1 cellular context compared by ENCODE assay signal in the genomic region with DNA sequence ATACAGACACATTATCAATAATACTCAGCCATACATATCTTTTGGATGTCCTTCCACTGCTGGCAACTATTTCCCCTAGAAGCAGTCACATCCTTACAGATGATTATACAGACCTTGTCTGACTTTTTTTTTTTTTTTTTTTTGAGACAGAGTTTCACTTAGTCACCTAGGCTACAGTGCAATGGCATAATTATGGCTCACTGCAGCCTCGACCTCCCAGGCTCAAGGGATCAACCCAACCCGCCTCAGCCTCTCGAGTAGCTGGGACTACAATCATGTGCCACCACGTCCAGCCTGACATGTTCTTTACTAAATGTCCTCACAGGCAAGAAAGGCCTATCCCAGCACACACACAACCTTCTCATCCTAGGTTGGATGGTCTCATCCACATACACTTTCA.
TF ChIP-seq lines count a peak whose summit lies in the region.

No MANE protein-coding gene starts in this region.

TF ChIP-seq in K562, 482 proteins besides CTCF, POLR2A, EP300 and RAD21 (continued from another document):
- TF ChIP-seq, protein P1, sequence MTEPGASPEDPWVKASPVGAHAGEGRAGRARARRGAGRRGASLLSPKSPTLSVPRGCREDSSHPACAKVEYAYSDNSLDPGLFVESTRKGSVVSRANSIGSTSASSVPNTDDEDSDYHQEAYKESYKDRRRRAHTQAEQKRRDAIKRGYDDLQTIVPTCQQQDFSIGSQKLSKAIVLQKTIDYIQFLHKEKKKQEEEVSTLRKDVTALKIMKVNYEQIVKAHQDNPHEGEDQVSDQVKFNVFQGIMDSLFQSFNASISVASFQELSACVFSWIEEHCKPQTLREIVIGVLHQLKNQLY (CRISPR knock-in tag; conservative IDR thresholded peaks at IDR 0.05), result no peak
- TF ChIP-seq HMGN3 (IDR thresholded peaks at IDR 0.05; ENCODE audit: borderline replicate concordance, extremely low read depth, insufficient read length, low read depth, low read length), result no peak
- peak; percentile 82 for TF ChIP-seq ZNF384 (IDR thresholded peaks at IDR 0.05; ENCODE audit: low read depth, low read length)
- peak; percentile 54; the same call in 1 of the 2 replicates for TF ChIP-seq RFX1 (IDR thresholded peaks at IDR 0.05)
TF ChIP-seq in K562: peak in this region for 3.
